Comparison of ENCODE assay signal across 24 cellular contexts in the genomic region with DNA sequence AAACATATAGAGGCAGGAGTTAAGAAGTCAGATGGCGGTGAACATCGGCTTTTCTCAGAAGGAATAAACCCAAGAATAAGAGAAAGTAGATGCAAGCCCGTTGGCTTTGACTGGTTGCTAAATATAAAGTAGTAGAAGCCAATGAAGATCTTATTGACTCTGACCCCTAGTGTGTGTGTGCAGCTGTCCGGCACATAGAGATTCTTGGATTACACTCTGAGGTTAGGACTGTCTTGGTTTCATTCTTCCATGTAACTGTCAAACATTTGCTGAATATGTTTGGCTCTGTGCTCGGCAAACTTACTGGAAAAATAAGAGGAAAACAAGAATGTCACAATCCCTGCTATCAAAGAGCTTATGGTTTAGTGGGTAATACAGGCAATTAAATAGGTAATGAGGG.
"Had no signal": no experiment of that assay in that cellular context is flagged by ENCODE, and none has a peak within 500 bp of the region (broad histone marks: within the 10 kb centered on the region; RNA-seq: fewer than 3 reads in every experiment).

No MANE protein-coding gene starts in this region.

- H3K27ac ChIP-seq: heart left ventricle, left lung, pancreas, prostate gland, sigmoid colon, skin epidermis, spleen, suprapubic skin, thoracic aorta, tibial artery, uterus had no signal

- H3K9me3 ChIP-seq: heart left ventricle, left lung, pancreas, prostate gland, sigmoid colon, spleen, suprapubic skin, thoracic aorta, tibial artery, uterus had no signal

- H3K4me3 ChIP-seq: heart left ventricle, left lung, lung, pancreas, prostate gland, sigmoid colon, skin epidermis, spleen, suprapubic skin, thoracic aorta, tibial artery, uterus had no signal

- DNase-seq: heart left ventricle; hypothalamus; kidney glomerular epithelial cell; left cardiac atrium; left lung; mesendoderm; naive thymus-derived CD8-positive, alpha-beta T cell; nucleus accumbens; pancreas; posterior cingulate gyrus; retina; right cardiac atrium; sigmoid colon; spleen; stimulated activated CD4-positive, alpha-beta T cell treated with anti-CD3 and anti-CD28 coated beads, Interleukin-4, amount 100 ng/mL, for 24 hours; stimulated activated naive CD4-positive, alpha-beta T cell; tibial artery; uterus had no signal

- ATAC-seq: heart left ventricle; left cardiac atrium; left lung; naive thymus-derived CD8-positive, alpha-beta T cell; pancreas; right cardiac atrium; stimulated activated effector memory CD8-positive, alpha-beta T cell treated with anti-CD3 and anti-CD28 coated beads, Interleukin-12 subunit alpha, Interleukin-12 subunit beta, amount 100 ng/mL, for 72 hours had no signal

- H3K4me1 ChIP-seq: heart left ventricle, left lung, pancreas, prostate gland, sigmoid colon, spleen, suprapubic skin, uterus had no signal

- H3K27me3 ChIP-seq: left lung, pancreas, sigmoid colon, spleen, suprapubic skin, tibial artery, uterus had no signal

- H3K36me3 ChIP-seq: heart left ventricle, left lung, pancreas, prostate gland, sigmoid colon, spleen, suprapubic skin, thoracic aorta, tibial artery, uterus had no signal
